13 cellular contexts compared by ENCODE assay signal in genomic region chr17:76593338-76593737, GRCh38.
A peak's percentile ranks its signal among the peaks of the same experiment; 100 is the strongest.
DNase-seq lines count a peak whose midpoint lies in the region; ATAC-seq and TF ChIP-seq lines count a peak whose summit lies in the region.
"Had no signal": no experiment of that assay in that cellular context is flagged by ENCODE, and none has a peak within 500 bp of the region (broad histone marks: within the 10 kb centered on the region; RNA-seq: fewer than 3 reads in every experiment).

No MANE protein-coding gene starts in this region.

- ATAC-seq in GM19395 (IDR thresholded peaks at IDR 0.05; ENCODE audit: unreplicated experiment), result no peak
- ATAC-seq: gastrocnemius medialis had no signal

- TF ChIP-seq CTCF in AG09309 (IDR thresholded peaks at IDR 0.05; ENCODE audit: control insufficient read depth, insufficient read depth, low read depth, low read length, missing control alignments) (peak; percentile 3), epithelial cell of esophagus (IDR thresholded peaks at IDR 0.05; ENCODE audit: insufficient read depth, low read depth, low read length, missing control alignments) (peak; percentile 45)

- POLR2A ChIA-PET in HEK293T (lab: Yijun Ruan, JAX), result interaction anchor here (0.9 to 3.2 kb wide), 7 partner anchors 19 to 78 kb away, joined by 3 to 16 read pairs (median 4); no protein-coding TSS in a partner anchor

- CTCF ChIA-PET in HEK293T (lab: Yijun Ruan, JAX), result interaction anchor here (1.0 to 1.3 kb wide), 2 partner anchors 8 to 10 kb away, joined by 3 read pairs; partner anchors contain the start of gene ST6GALNAC2

- H3K4me3 ChIP-seq in AG09309 (ENCODE audit: control insufficient read depth, low read depth, low read length), result no peak overlapping the region
- no peak overlapping the region for H3K4me3 ChIP-seq in epithelial cell of esophagus (ENCODE audit: low read length)
- H3K4me3 ChIP-seq: gastrocnemius medialis had no signal

- DNase-seq in AG09309 (ENCODE audit: low read depth) (no peak), HEK293T (ENCODE audit: extremely low spot score) (peak; percentile 8), NCI-H524 (lab: John Stamatoyannopoulos, UW) (peak; percentile 91 to 98), epithelial cell of esophagus (ENCODE audit: low read depth) (peak; percentile 97), HK-2 (ENCODE audit: unreplicated experiment) (no peak), NCI-H774 (lab: John Stamatoyannopoulos, UW) (no peak)
- DNase-seq in stimulated activated CD4-positive, alpha-beta T cell treated with anti-CD3 and anti-CD28 coated beads, Interleukin-4, amount 100 ng/mL, for 4 hours, result no peak
- DNase-seq: activated CD4-positive, alpha-beta memory T cell treated with anti-CD3 and anti-CD28 coated beads for 36 hours; gastrocnemius medialis; NCI-H2029; stimulated activated CD4-positive, alpha-beta T cell treated with anti-CD3 and anti-CD28 coated beads, Interleukin-1b, Interleukin-23, amount 100 ng/mL, for 48 hours; T-helper 9 cell had no signal

TF ChIP-seq in HEK293T, 16 proteins besides CTCF, POLR2A, EP300 and RAD21:
- TF ChIP-seq NFRKB (IDR thresholded peaks at IDR 0.05), result no peak
- TF ChIP-seq FOXA1 (IDR thresholded peaks at IDR 0.05), result no peak
- TF ChIP-seq FOXK2 (IDR thresholded peaks at IDR 0.05), result no peak
- no peak for TF ChIP-seq SUZ12 (IDR thresholded peaks at IDR 0.05)
- TF ChIP-seq FOXM1 (IDR thresholded peaks at IDR 0.05; ENCODE audit: borderline replicate concordance), result no peak
- no peak for TF ChIP-seq BHLHE40 (IDR thresholded peaks at IDR 0.05; ENCODE audit: borderline replicate concordance)
- no peak for TF ChIP-seq ELF4 (IDR thresholded peaks at IDR 0.05)
- no peak for TF ChIP-seq L3MBTL2 (conservative IDR thresholded peaks at IDR 0.05)
- no peak for TF ChIP-seq ZNF384 (IDR thresholded peaks at IDR 0.05)
- TF ChIP-seq HDGF (IDR thresholded peaks at IDR 0.05; ENCODE audit: borderline replicate concordance), result no peak
- no peak for TF ChIP-seq PKNOX1 (IDR thresholded peaks at IDR 0.05)

Comparison
In these comparisons a context has a peak if more than half of its experiments do, and no peak if none do; other contexts are left out.
1. DNase-seq: peak in HEK293T (single experiment), NCI-H524 (2 of 2) and epithelial cell of esophagus (single experiment); none in AG09309 (single experiment), HK-2 (single experiment), NCI-H774 (single experiment) and stimulated activated CD4-positive, alpha-beta T cell treated with anti-CD3 and anti-CD28 coated beads, Interleukin-4, amount 100 ng/mL, for 4 hours (0 of 2).